In the genomic region with DNA sequence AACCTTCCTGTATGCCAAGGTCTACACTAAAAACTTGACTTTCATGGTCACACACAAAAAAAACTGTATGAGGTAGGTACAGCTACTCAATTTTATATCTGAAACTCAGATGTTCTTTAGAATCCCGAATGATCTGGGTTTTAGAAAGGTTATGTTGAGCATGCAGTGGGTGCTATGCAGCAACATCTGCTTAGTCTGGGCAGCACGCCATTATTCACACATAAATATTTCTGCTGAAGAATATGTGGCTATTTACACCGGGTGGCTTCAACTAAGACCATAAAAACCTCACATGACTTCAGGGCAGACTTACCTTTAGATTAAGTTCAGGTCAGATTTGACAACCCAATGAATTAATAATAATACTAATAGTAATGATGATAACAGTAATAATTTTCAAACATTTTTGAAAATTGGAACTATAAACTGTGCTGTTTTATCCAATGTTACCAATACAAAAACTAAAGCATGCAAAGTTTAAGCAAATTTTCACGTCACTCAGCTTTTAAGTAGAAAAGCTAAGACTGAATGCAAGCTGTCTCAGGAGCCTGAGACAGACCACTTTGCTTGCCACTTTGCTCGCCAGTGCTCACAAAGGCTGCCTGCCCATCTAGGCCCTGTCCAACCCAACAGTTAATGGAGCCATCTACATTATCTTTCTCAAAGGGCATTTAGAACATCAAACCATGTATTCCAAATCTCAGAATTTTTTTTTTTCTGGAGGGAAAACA, we compare ENCODE assay signal across 14 cellular contexts.
"Had no signal": no experiment of that assay in that cellular context is flagged by ENCODE, and none has a peak within 500 bp of the region (broad histone marks: within the 10 kb centered on the region; RNA-seq: fewer than 3 reads in every experiment).

No MANE protein-coding gene starts in this region.

- ATAC-seq: activated T-cell treated with anti-CD3 and anti-CD28 coated beads, Interleukin-2, amount 50 U/mL, for 4 hours; left ventricle myocardium superior had no signal

- H3K4me3 Mint-ChIP-seq: activated CD4-positive, alpha-beta memory T cell treated with anti-CD3 and anti-CD28 coated beads for 36 hours; activated naive CD8-positive, alpha-beta T cell; activated T-cell treated with anti-CD3 and anti-CD28 coated beads, Interleukin-2, amount 50 U/mL, for 4 hours; nephron progenitor cell; type B pancreatic cell had no signal

- H3K9me3 Mint-ChIP-seq: nephron progenitor cell, type B pancreatic cell had no signal

- H3K27me3 Mint-ChIP-seq: activated CD4-positive, alpha-beta memory T cell treated with anti-CD3 and anti-CD28 coated beads for 36 hours; activated naive CD8-positive, alpha-beta T cell; type B pancreatic cell had no signal

- DNase-seq: activated CD4-positive, alpha-beta memory T cell treated with anti-CD3 and anti-CD28 coated beads for 36 hours; activated CD4-positive, alpha-beta T cell treated with anti-CD3 and anti-CD28 coated beads for 1 hour; activated gamma-delta T cell; activated T-cell treated with anti-CD3 and anti-CD28 coated beads, Interleukin-2, amount 50 U/mL, for 4 hours; aorta; kidney; left ventricle myocardium superior; mesenchymal stem cell; nephron progenitor cell; stimulated activated CD4-positive, alpha-beta T cell treated with anti-CD3 and anti-CD28 coated beads, Interleukin-12 subunit alpha, Interleukin-12 subunit beta, amount 100 ng/mL, for 4 hours; stimulated activated CD4-positive, alpha-beta T cell treated with anti-CD3 and anti-CD28 coated beads, Interleukin-2, amount 100 ng/mL, for 48 hours; stimulated activated naive CD4-positive, alpha-beta T cell treated with Interleukin-2 at 50 U/mL for 16 hours had no signal

- H3K27ac Mint-ChIP-seq: activated CD4-positive, alpha-beta memory T cell treated with anti-CD3 and anti-CD28 coated beads for 36 hours; activated naive CD8-positive, alpha-beta T cell; nephron progenitor cell; type B pancreatic cell had no signal

- H3K36me3 Mint-ChIP-seq: activated CD4-positive, alpha-beta memory T cell treated with anti-CD3 and anti-CD28 coated beads for 36 hours; activated naive CD8-positive, alpha-beta T cell; type B pancreatic cell had no signal
